Comparison of ENCODE assay signal across 7 cellular contexts in the genomic region with DNA sequence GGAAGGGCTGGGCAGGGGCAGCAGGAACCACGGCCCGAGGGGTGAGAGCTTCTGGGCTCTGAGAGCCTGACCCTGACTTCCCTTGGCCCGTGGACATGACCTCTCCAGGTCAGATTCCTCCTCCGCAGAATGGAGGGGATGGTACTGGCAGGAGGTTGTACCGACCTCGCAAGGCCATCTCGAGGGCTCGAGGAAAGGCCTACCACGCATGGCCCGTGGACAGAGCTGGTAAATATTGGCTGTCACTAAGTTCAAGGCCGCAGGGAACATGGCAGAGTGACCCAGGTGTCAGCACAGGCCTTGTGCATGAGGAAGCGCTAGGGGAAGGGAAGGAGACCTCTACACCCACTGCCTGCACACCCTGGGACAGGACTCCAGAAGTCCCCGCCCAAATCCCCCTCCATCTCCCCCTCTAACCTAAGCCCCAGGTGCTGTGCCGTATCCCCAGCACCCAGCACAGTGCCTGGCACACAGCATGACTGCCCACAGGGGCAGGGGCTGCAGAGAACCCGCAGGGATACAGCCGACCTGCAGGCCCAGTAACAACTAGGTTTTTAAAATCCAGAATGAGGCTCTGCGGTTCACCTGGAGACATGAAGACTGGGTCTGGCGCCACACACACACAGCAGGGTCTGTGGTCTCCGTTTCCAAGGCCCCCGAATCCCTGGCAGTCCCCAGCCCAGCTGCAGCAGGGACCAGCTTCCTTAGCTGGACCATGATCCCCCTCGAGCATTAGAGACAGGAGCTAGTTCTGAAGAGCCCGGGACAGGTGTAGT. TPM values are rescaled to one million over a fixed set of nuclear protein-coding genes. Genes with fewer than 3 reads are reported as not detected.
DNase-seq lines count a peak whose midpoint lies in the region; ATAC-seq, FAIRE-seq and TF ChIP-seq lines count a peak whose summit lies in the region.

No MANE protein-coding gene starts in this region.

- H3K4me1 ChIP-seq in keratinocyte (ENCODE audit: control insufficient read depth, extremely low read depth, insufficient read depth, low read length) = peaks cover 15% of the 10 kb centered on the region

- DNase-seq in activated T-cell treated with anti-CD3 and anti-CD28 coated beads, Interleukin-2, amount 50 U/mL, for 72 hours = no peak
- DNase-seq in keratinocyte (ENCODE audit: low read depth, low spot score) (no peak), NCI-H2227 treated with DMSO at 0.1 percent for 48 hours (lab: John Stamatoyannopoulos, UW) (no peak), NCI-H2227 (lab: John Stamatoyannopoulos, UW; ENCODE audit: unreplicated experiment) (no peak), erythroblast (lab: John Stamatoyannopoulos, UW) (no peak)
- no peak for DNase-seq in stimulated activated effector memory CD8-positive, alpha-beta T cell treated with anti-CD3 and anti-CD28 coated beads, Interleukin-12 subunit alpha, Interleukin-12 subunit beta, amount 100 ng/mL, for 72 hours (ENCODE audit: low spot score in 2 of 2)

- H3K4me1 Mint-ChIP-seq in IgD-negative memory B cell = peaks cover 11 to 14% (median 13%) of the 10 kb centered on the region in 3 donors
- H3K4me1 Mint-ChIP-seq in activated T-cell treated with anti-CD3 and anti-CD28 coated beads, Interleukin-2, amount 50 U/mL, for 72 hours (ENCODE audit: low read depth) = peaks cover 30% of the 10 kb centered on the region
- peaks cover 69% of the 10 kb centered on the region for H3K4me1 Mint-ChIP-seq in stimulated activated effector memory CD8-positive, alpha-beta T cell treated with anti-CD3 and anti-CD28 coated beads, Interleukin-12 subunit alpha, Interleukin-12 subunit beta, amount 100 ng/mL, for 72 hours

- TF ChIP-seq POLR2A in erythroblast (IDR thresholded peaks at IDR 0.05; ENCODE audit: low read length) = no peak

- H3K9me1 ChIP-seq in keratinocyte (ENCODE audit: control insufficient read depth, extremely low read depth, insufficient read depth, low read length) = no peaks in the 10 kb centered on the region

- TF ChIP-seq CTCF in keratinocyte (optimal IDR thresholded peaks at IDR 0.05 in 1 of 3, IDR thresholded peaks at IDR 0.05 in 1 of 3, conservative IDR thresholded peaks at IDR 0.05 in 1 of 3; ENCODE audit: extremely low read depth in 1 of 3, insufficient read depth in 2 of 3, low read length in 3 of 3) = no peak

- no peak overlapping the region for H3K27ac ChIP-seq in keratinocyte (ENCODE audit: control insufficient read depth, insufficient read depth, low read length)

- H2AFZ ChIP-seq in keratinocyte (ENCODE audit: control insufficient read depth, low read length) = peak overlapping the region; percentile 64

- peak overlapping the region; percentile 18 for H3K9ac ChIP-seq in keratinocyte (ENCODE audit: control insufficient read depth, extremely low read depth, insufficient read depth, low read length)

- peak overlapping the region in 2 of 3 donors; percentile 39 to 53 for H3K27ac Mint-ChIP-seq in IgD-negative memory B cell
- H3K27ac Mint-ChIP-seq in activated T-cell treated with anti-CD3 and anti-CD28 coated beads, Interleukin-2, amount 50 U/mL, for 72 hours = peak overlapping the region; percentile 71
- peak overlapping the region; percentile 86 for H3K27ac Mint-ChIP-seq in stimulated activated effector memory CD8-positive, alpha-beta T cell treated with anti-CD3 and anti-CD28 coated beads, Interleukin-12 subunit alpha, Interleukin-12 subunit beta, amount 100 ng/mL, for 72 hours

- H3K9me3 ChIP-seq in keratinocyte (ENCODE audit: control insufficient read depth, low read depth, low read length) = no peaks in the 10 kb centered on the region

- peak overlapping the region; percentile 49 for H3K4me2 ChIP-seq in keratinocyte (ENCODE audit: control insufficient read depth, extremely low read depth, insufficient read depth, low read depth, low read length)

- H3K4me3 ChIP-seq in keratinocyte (ENCODE audit: control insufficient read depth in 2 of 3, extremely low read depth in 1 of 3, insufficient read depth in 2 of 3, low read depth in 1 of 3, low read length in 3 of 3) = no peak overlapping the region

- dilution Hi-C loops in keratinocyte (cut with MboI; ENCODE audit: extremely low pct_ligation_motif_present, low sequenced_read_pairs) = no loop called here

- no peaks in the 10 kb centered on the region for H4K20me1 ChIP-seq in keratinocyte (ENCODE audit: control insufficient read depth, extremely low read depth, insufficient read depth, low read length)

- H3K36me3 ChIP-seq in keratinocyte (ENCODE audit: control insufficient read depth in 2 of 2, extremely low read depth in 1 of 2, insufficient read depth in 2 of 2, low read length in 2 of 2) = no peaks in the 10 kb centered on the region

- no peak for ATAC-seq in activated T-cell treated with anti-CD3 and anti-CD28 coated beads, Interleukin-2, amount 50 U/mL, for 72 hours (replicated peaks in 1 of 2)
- ATAC-seq in stimulated activated effector memory CD8-positive, alpha-beta T cell treated with anti-CD3 and anti-CD28 coated beads, Interleukin-12 subunit alpha, Interleukin-12 subunit beta, amount 100 ng/mL, for 72 hours = no peak

- no peaks in the 10 kb centered on the region for H3K36me3 Mint-ChIP-seq in IgD-negative memory B cell
- H3K36me3 Mint-ChIP-seq in activated T-cell treated with anti-CD3 and anti-CD28 coated beads, Interleukin-2, amount 50 U/mL, for 72 hours (ENCODE audit: insufficient read depth in 2 of 2) = no peaks in the 10 kb centered on the region
- no peaks in the 10 kb centered on the region for H3K36me3 Mint-ChIP-seq in stimulated activated effector memory CD8-positive, alpha-beta T cell treated with anti-CD3 and anti-CD28 coated beads, Interleukin-12 subunit alpha, Interleukin-12 subunit beta, amount 100 ng/mL, for 72 hours

- H3K4me3 Mint-ChIP-seq in IgD-negative memory B cell = peak overlapping the region in 3 of 4 donors; percentile 8 to 86 (median 41)
- H3K4me3 Mint-ChIP-seq in activated T-cell treated with anti-CD3 and anti-CD28 coated beads, Interleukin-2, amount 50 U/mL, for 72 hours = peak overlapping the region; percentile 57 to 61
- peak overlapping the region; percentile 62 for H3K4me3 Mint-ChIP-seq in stimulated activated effector memory CD8-positive, alpha-beta T cell treated with anti-CD3 and anti-CD28 coated beads, Interleukin-12 subunit alpha, Interleukin-12 subunit beta, amount 100 ng/mL, for 72 hours

- H3K27me3 ChIP-seq in keratinocyte (ENCODE audit: control insufficient read depth, extremely low read depth, insufficient read depth, low read length) = no peaks in the 10 kb centered on the region

- FAIRE-seq in keratinocyte (lab: Jason Lieb, UNC) = no peak

- peaks cover 2% of the 10 kb centered on the region for H3K27me3 Mint-ChIP-seq in IgD-negative memory B cell
- no peaks in the 10 kb centered on the region for H3K27me3 Mint-ChIP-seq in activated T-cell treated with anti-CD3 and anti-CD28 coated beads, Interleukin-2, amount 50 U/mL, for 72 hours (ENCODE audit: low read depth)

- no peaks in the 10 kb centered on the region for H3K9me3 Mint-ChIP-seq in IgD-negative memory B cell
- H3K9me3 Mint-ChIP-seq in activated T-cell treated with anti-CD3 and anti-CD28 coated beads, Interleukin-2, amount 50 U/mL, for 72 hours = no peaks in the 10 kb centered on the region
- no peaks in the 10 kb centered on the region for H3K9me3 Mint-ChIP-seq in stimulated activated effector memory CD8-positive, alpha-beta T cell treated with anti-CD3 and anti-CD28 coated beads, Interleukin-12 subunit alpha, Interleukin-12 subunit beta, amount 100 ng/mL, for 72 hours

- H3K79me2 ChIP-seq in keratinocyte (ENCODE audit: control insufficient read depth, insufficient read depth, low read length) = no peaks in the 10 kb centered on the region

RNA-seq across cellular contexts. Expression of gene PPP2R5C, which starts 54.8 kb away (rescaled TPM):
- polyA plus RNA-seq in IgD-negative memory B cell (106 TPM), keratinocyte (63.0 to 105 TPM (median 67.0 TPM) in 3 replicates)
- 100 to 1,000 TPM; 317 to 370 TPM for total RNA-seq in activated T-cell treated with anti-CD3 and anti-CD28 coated beads, Interleukin-2, amount 50 U/mL, for 72 hours
- 28.9 TPM for polyA plus RNA-seq in keratinocyte (2011; ENCODE audit: low read depth)
- polyA plus RNA-seq in keratinocyte (2011; cell fraction: cytosol; rRNA removed) = 65.8 and 119 TPM in 2 replicates
- 43.6 and 53.4 TPM in 2 replicates for polyA plus RNA-seq in keratinocyte (2011; cell fraction: nucleus; rRNA removed)
- 50.5 and 65.1 TPM in 2 replicates for polyA plus RNA-seq in keratinocyte (2012; ENCODE audit: low replicate concordance)
- polyA minus RNA-seq in keratinocyte = 25.3 to 133 TPM (median 86.3 TPM) in 3 replicates
- 84.0 TPM for polyA minus RNA-seq in keratinocyte (2011; cell fraction: cytosol; rRNA and poly(A)+ RNA removed)
- 30.6 and 57.9 TPM in 2 replicates for polyA minus RNA-seq in keratinocyte (2011; cell fraction: nucleus; rRNA and poly(A)+ RNA removed)
